10 cellular contexts compared by ENCODE assay signal in the genomic region with DNA sequence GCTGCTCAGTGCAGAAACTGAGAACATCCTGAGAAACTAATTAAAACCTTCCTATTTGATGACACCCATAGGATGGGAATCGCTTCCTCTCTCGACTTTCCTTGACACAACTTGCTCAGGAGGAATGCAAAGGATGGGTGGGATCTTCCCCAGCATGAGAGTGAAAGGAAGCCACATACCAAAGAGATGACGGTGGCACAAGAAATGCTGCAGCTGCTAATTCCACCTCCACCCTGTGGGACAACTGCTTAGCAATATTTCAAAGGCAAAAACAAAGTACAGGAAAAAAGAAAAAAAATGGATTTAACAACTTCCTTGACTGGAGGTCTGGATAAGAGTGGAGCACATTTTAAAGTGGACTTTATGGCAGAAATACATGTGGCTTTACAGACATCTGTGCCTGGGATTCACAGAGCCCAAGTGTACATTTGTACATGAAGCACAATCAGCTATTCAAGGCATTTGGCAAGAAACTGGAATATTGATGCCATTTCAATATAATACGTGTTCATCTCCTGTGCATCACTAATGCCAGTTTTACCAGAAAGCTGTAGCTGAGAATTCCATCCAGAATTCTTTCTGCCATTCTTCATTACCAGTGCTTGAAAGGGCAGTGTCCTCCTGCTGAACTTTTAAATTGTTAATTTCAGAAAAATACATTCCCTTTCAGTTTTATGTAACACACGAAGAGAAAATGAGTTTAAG.
A peak's percentile ranks its signal among the peaks of the same experiment; 100 is the strongest.
DNase-seq lines count a peak whose midpoint lies in the region; ATAC-seq and TF ChIP-seq lines count a peak whose summit lies in the region.
"Had no signal": no experiment of that assay in that cellular context is flagged by ENCODE, and none has a peak within 500 bp of the region (broad histone marks: within the 10 kb centered on the region; RNA-seq: fewer than 3 reads in every experiment).

No MANE protein-coding gene starts in this region.

- WGBS in ectodermal cell, 2 experiments: 28 to 34% methylated on average over 4 of the region's 5 CpGs

- peak; percentile 69 for DNase-seq in AG09319 (ENCODE audit: extremely low read depth, low read depth)
- DNase-seq in LoVo (ENCODE audit: low spot score): peak; percentile 89
- peak; percentile 5 to 97 for DNase-seq in lung microvascular endothelial cell (ENCODE audit: low read depth in 2 of 2)
- DNase-seq in NCI-H524 (lab: John Stamatoyannopoulos, UW): no peak
- DNase-seq in NCI-H1092 treated with DMSO at 0.1 percent for 48 hours (lab: John Stamatoyannopoulos, UW): no peak
- DNase-seq: KG1, spleen had no signal

- ATAC-seq in GM18519 (IDR thresholded peaks at IDR 0.05; ENCODE audit: low FRiP score, unreplicated experiment) (no peak), HG03039 (IDR thresholded peaks at IDR 0.05; ENCODE audit: unreplicated experiment) (no peak)

- H3K9me3 ChIP-seq in ectodermal cell (ENCODE audit: control insufficient read depth, low read length): no peaks in the 10 kb centered on the region
- H3K9me3 ChIP-seq: spleen had no signal

- no peak for TF ChIP-seq CTCF in AG09319 (IDR thresholded peaks at IDR 0.05; ENCODE audit: low read depth, low read length)

- H3K4me1 ChIP-seq in ectodermal cell (ENCODE audit: control insufficient read depth, insufficient read depth, low read length): peaks cover 13% of the 10 kb centered on the region

- H3K27me3 ChIP-seq in ectodermal cell (ENCODE audit: control insufficient read depth, insufficient read depth, low read length, poor library complexity, severe bottlenecking): no peaks in the 10 kb centered on the region
- H3K27me3 ChIP-seq: spleen had no signal

- H3K27ac ChIP-seq in ectodermal cell (ENCODE audit: insufficient read depth, low read depth, low read length, poor library complexity, severe bottlenecking): peak overlapping the region; percentile 27

- no peak overlapping the region for H3K4me3 ChIP-seq in ectodermal cell (ENCODE audit: insufficient read depth, low read depth, low read length)
- H3K4me3 ChIP-seq: spleen had no signal

- H3K36me3 ChIP-seq in ectodermal cell (ENCODE audit: control insufficient read depth, insufficient read depth, low read length): no peaks in the 10 kb centered on the region
- H3K36me3 ChIP-seq: spleen had no signal

Comparison
In these comparisons a context has a peak if more than half of its experiments do, and no peak if none do; other contexts are left out.
1. DNase-seq: peak in AG09319 (single experiment), LoVo (single experiment) and lung microvascular endothelial cell (2 of 2); none in NCI-H524 (0 of 2) and NCI-H1092 treated with DMSO at 0.1 percent for 48 hours (single experiment).